1 cellular context compared by ENCODE assay signal in the genomic region with DNA sequence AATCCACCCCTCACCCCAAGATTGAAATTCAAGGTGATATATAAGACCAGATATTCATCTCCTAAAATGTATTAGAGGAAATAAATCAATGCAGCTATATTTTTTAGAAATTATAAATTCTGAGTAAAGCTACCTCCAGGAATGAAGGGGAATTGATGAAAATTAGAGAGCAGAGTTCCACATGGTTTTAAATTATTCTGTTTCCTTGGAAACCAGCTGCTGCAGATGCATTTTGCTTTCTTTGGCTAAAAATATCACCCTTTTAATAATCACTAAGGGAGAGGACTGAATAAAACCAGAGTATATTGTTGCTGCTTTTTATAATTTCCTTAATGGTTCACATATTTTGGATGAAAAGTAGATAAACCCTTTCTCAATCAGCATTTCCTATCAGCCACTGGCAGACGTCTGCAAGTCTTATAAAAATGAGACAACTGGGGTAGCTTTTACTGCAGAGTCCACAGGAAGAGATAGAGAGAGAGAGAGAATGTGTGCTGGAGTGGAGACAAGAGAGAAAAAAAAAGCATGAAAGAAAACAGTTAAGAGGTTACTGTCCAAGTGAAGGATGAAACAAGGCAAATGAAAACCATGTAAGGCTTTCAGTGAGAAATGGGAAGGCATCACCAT.
TF ChIP-seq lines count a peak whose summit lies in the region.

No MANE protein-coding gene starts in this region.

TF ChIP-seq in GM23338, 12 proteins besides CTCF, POLR2A, EP300 and RAD21 (continued from another document):
- no peak for TF ChIP-seq EZH2 (IDR thresholded peaks at IDR 0.05; ENCODE audit: low read depth, unreplicated experiment)
- TF ChIP-seq, protein P1, sequence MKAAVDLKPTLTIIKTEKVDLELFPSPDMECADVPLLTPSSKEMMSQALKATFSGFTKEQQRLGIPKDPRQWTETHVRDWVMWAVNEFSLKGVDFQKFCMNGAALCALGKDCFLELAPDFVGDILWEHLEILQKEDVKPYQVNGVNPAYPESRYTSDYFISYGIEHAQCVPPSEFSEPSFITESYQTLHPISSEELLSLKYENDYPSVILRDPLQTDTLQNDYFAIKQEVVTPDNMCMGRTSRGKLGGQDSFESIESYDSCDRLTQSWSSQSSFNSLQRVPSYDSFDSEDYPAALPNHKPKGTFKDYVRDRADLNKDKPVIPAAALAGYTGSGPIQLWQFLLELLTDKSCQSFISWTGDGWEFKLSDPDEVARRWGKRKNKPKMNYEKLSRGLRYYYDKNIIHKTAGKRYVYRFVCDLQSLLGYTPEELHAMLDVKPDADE (IDR thresholded peaks at IDR 0.05) = no peak
- no peak for TF ChIP-seq POLR2AphosphoS5 (IDR thresholded peaks at IDR 0.05; ENCODE audit: low read depth)
- TF ChIP-seq EZH2phosphoT487 (IDR thresholded peaks at IDR 0.05; ENCODE audit: unreplicated experiment) = no peak
- TF ChIP-seq, protein P2, sequence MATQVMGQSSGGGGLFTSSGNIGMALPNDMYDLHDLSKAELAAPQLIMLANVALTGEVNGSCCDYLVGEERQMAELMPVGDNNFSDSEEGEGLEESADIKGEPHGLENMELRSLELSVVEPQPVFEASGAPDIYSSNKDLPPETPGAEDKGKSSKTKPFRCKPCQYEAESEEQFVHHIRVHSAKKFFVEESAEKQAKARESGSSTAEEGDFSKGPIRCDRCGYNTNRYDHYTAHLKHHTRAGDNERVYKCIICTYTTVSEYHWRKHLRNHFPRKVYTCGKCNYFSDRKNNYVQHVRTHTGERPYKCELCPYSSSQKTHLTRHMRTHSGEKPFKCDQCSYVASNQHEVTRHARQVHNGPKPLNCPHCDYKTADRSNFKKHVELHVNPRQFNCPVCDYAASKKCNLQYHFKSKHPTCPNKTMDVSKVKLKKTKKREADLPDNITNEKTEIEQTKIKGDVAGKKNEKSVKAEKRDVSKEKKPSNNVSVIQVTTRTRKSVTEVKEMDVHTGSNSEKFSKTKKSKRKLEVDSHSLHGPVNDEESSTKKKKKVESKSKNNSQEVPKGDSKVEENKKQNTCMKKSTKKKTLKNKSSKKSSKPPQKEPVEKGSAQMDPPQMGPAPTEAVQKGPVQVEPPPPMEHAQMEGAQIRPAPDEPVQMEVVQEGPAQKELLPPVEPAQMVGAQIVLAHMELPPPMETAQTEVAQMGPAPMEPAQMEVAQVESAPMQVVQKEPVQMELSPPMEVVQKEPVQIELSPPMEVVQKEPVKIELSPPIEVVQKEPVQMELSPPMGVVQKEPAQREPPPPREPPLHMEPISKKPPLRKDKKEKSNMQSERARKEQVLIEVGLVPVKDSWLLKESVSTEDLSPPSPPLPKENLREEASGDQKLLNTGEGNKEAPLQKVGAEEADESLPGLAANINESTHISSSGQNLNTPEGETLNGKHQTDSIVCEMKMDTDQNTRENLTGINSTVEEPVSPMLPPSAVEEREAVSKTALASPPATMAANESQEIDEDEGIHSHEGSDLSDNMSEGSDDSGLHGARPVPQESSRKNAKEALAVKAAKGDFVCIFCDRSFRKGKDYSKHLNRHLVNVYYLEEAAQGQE (IDR thresholded peaks at IDR 0.05; ENCODE audit: unreplicated experiment) = no peak
- TF ChIP-seq NANOG (IDR thresholded peaks at IDR 0.05; ENCODE audit: borderline replicate concordance) = no peak
- no peak for TF ChIP-seq ZNF331 (CRISPR knock-in tag; IDR thresholded peaks at IDR 0.05; ENCODE audit: low read depth)
